ENCODE assay signal across 1 cellular context in genomic region chr2:69798466-69798908, GRCh38.
TF ChIP-seq lines count a peak whose summit lies in the region.

No MANE protein-coding gene starts in this region.

TF ChIP-seq in IMR-90, 13 proteins besides CTCF, POLR2A, EP300 and RAD21 (continued from another document):
- TF ChIP-seq USF2 (IDR thresholded peaks at IDR 0.05; ENCODE audit: low read depth, low read length) (no peak), MXI1 (IDR thresholded peaks at IDR 0.05; ENCODE audit: borderline replicate concordance, low read depth, low read length) (no peak), MAZ (IDR thresholded peaks at IDR 0.05; ENCODE audit: borderline replicate concordance, low read depth, low read length) (no peak), FOS (IDR thresholded peaks at IDR 0.05; ENCODE audit: low read depth, low read length) (no peak)
